8 cellular contexts compared by ENCODE assay signal in genomic region chr1:201493026-201493656, GRCh38. TPM values are rescaled to one million over a fixed set of nuclear protein-coding genes. Genes with fewer than 3 reads are reported as not detected.
DNase-seq lines count a peak whose midpoint lies in the region; ATAC-seq, FAIRE-seq and TF ChIP-seq lines count a peak whose summit lies in the region.
"Not testable (repeated sequence)": the region's sequence is repeated elsewhere in the genome, so short reads cannot be mapped to it uniquely, and the experiment has no call there.

No MANE protein-coding gene starts in this region.

- peaks cover 90% of the 10 kb centered on the region for H3K36me3 Mint-ChIP-seq in HFFc6 (ENCODE audit: low read depth)

- not testable (repeated sequence) for H3K9me3 ChIP-seq in K562 (replicated peaks; ENCODE audit: control insufficient read depth, insufficient read depth, low read depth, low read length); esophagus (ENCODE audit: control insufficient read depth in 2 of 2, insufficient read depth in 1 of 2, low read depth in 1 of 2, low read length in 1 of 2); kidney (ENCODE audit: control insufficient read depth in 1 of 2, low read length in 2 of 2); muscle layer of duodenum (ENCODE audit: control insufficient read depth in 1 of 2, low read length in 2 of 2); suprapubic skin; uterus

- H4K20me1 ChIP-seq in K562 (replicated peaks; ENCODE audit: control insufficient read depth, insufficient read depth, low read length) = not testable (repeated sequence)

- TF ChIP-seq CTCF in HFFc6 (IDR thresholded peaks at IDR 0.05); K562 (IDR thresholded peaks at IDR 0.05 in 2 of 3, conservative IDR thresholded peaks at IDR 0.05 in 1 of 3; ENCODE audit: insufficient read depth in 2 of 3, low read depth in 1 of 3, low read length in 3 of 3); kidney (IDR thresholded peaks at IDR 0.05; ENCODE audit: borderline replicate concordance, extremely low read depth, insufficient read depth); suprapubic skin (IDR thresholded peaks at IDR 0.05); uterus (IDR thresholded peaks at IDR 0.05): not testable (repeated sequence)

- H2AFZ ChIP-seq in K562 (ENCODE audit: low read depth, low read length) = not testable (repeated sequence)

- peak overlapping the region; percentile 95 for H3K27ac Mint-ChIP-seq in HFFc6

- H3K79me2 ChIP-seq in K562 (ENCODE audit: control insufficient read depth, insufficient read depth, low read length) = not testable (repeated sequence)

- H3K27ac ChIP-seq in K562 (ENCODE audit: extremely low read depth, low read depth, low read length) = not testable (repeated sequence)
- H3K27ac ChIP-seq in esophagus (ENCODE audit: low read depth in 2 of 2, low read length in 1 of 2) = peak overlapping the region; percentile 52 to 85
- peak overlapping the region; percentile 28 to 33 for H3K27ac ChIP-seq in kidney (ENCODE audit: low read depth in 2 of 2, low read length in 2 of 2)
- peak overlapping the region; percentile 65 for H3K27ac ChIP-seq in muscle layer of duodenum (ENCODE audit: low read length)
- H3K27ac ChIP-seq in suprapubic skin = peak overlapping the region; percentile 59
- peak overlapping the region; percentile 97 to 99 for H3K27ac ChIP-seq in uterus

- TF ChIP-seq RAD21 in K562 (CRISPR knock-in tag; conservative IDR thresholded peaks at IDR 0.05 in 1 of 2, IDR thresholded peaks at IDR 0.05 in 1 of 2) = not testable (repeated sequence)

- FAIRE-seq in K562 (lab: Jason Lieb, UNC); kidney (lab: Jason Lieb, UNC): not testable (repeated sequence)

- ATAC-seq in K562 (peak; percentile 62), sciatic nerve (peak; percentile 1)

- H3K27me3 ChIP-seq in K562 (ENCODE audit: control insufficient read depth in 2 of 2, insufficient read depth in 2 of 2, low read length in 2 of 2); esophagus (ENCODE audit: control insufficient read depth in 1 of 2, insufficient read depth in 2 of 2, low read length in 2 of 2); muscle layer of duodenum (ENCODE audit: low read depth, low read length); suprapubic skin; uterus: not testable (repeated sequence)

- not testable (repeated sequence) for H3K36me3 ChIP-seq in K562 (ENCODE audit: control insufficient read depth, insufficient read depth, low read length); uterus
- H3K36me3 ChIP-seq in esophagus (ENCODE audit: control insufficient read depth in 2 of 2, insufficient read depth in 2 of 2, low read length in 1 of 2) (peaks cover 10 to 27% of the 10 kb centered on the region in 2 donors), kidney (ENCODE audit: control insufficient read depth in 1 of 2, insufficient read depth in 2 of 2, low read length in 2 of 2) (peaks cover 10 to 17% of the 10 kb centered on the region in 2 donors), muscle layer of duodenum (ENCODE audit: control insufficient read depth in 1 of 2, insufficient read depth in 2 of 2, low read length in 2 of 2) (peaks cover 37 to 55% of the 10 kb centered on the region in 2 donors), suprapubic skin (peaks cover 12% of the 10 kb centered on the region)

- CTCF ChIA-PET in K562 (lab: Yijun Ruan, JAX; ENCODE audit: low intra/inter-chr PET ratio) = not testable (repeated sequence)

- H3K9ac ChIP-seq in K562 (ENCODE audit: insufficient read depth in 1 of 2, low read depth in 2 of 2, low read length in 2 of 2); kidney (ENCODE audit: low read length in 2 of 2): not testable (repeated sequence)

- not testable (repeated sequence) for H3K9me1 ChIP-seq in K562 (ENCODE audit: control insufficient read depth, insufficient read depth, low read length)

- POLR2A ChIA-PET in K562 (lab: Yijun Ruan, JAX) = interaction anchor here (1.6 kb wide), 1 partner anchor 11 kb away, joined by 4 read pairs; no protein-coding TSS in a partner anchor

- not testable (repeated sequence) for H3K9me3 Mint-ChIP-seq in HFFc6

- not testable (repeated sequence) for H3K4me3 ChIP-seq in K562; esophagus (ENCODE audit: low read depth in 1 of 2, low read length in 2 of 2); kidney (ENCODE audit: low read length in 2 of 2); suprapubic skin; uterus
- peak overlapping the region in 1 of 2 donors; percentile 2 for H3K4me3 ChIP-seq in muscle layer of duodenum (ENCODE audit: low read depth in 1 of 2, low read length in 2 of 2)

- not testable (repeated sequence) for BruUV-seq in K562 (replicated peaks; lab: Mats Ljungman, UMichigan)

- TF ChIP-seq EP300 in K562 (IDR thresholded peaks at IDR 0.05; ENCODE audit: low read length); suprapubic skin (IDR thresholded peaks at IDR 0.05): not testable (repeated sequence)

- in situ Hi-C loops in K562 (cut with MboI) = not testable (repeated sequence)

- H3K4me2 ChIP-seq in K562 (ENCODE audit: insufficient read depth, low read length) = not testable (repeated sequence)

- H3K27me3 Mint-ChIP-seq in HFFc6 (ENCODE audit: insufficient read depth) = peaks cover 30% of the 10 kb centered on the region

- H3K4me1 Mint-ChIP-seq in HFFc6 (ENCODE audit: low read depth) = peaks cover 91% of the 10 kb centered on the region

- intact Hi-C loops in K562 (cut with micrococcal nuclease); kidney (cut with DNase I); sciatic nerve (cut with DNase I); uterus (cut with DNase I; ENCODE audit: low total_unique reads): not testable (repeated sequence)

- not testable (repeated sequence) for H3K4me3 Mint-ChIP-seq in HFFc6

- WGBS in K562 (ENCODE audit: insufficient coverage, low coverage, missing lambda C conversion rate) = 39% methylated on average over 3 of the region's 3 CpGs
- WGBS in esophagus, 2 donors = 83 to 86% methylated on average over 3 of the region's 3 CpGs
- WGBS in suprapubic skin = 91% methylated on average over 3 of the region's 3 CpGs

- H3K4me1 ChIP-seq in K562 (replicated peaks in 1 of 2; ENCODE audit: control insufficient read depth in 2 of 2, insufficient read depth in 2 of 2, low read length in 2 of 2) = not testable (repeated sequence)
- H3K4me1 ChIP-seq in esophagus (ENCODE audit: control insufficient read depth in 2 of 2, insufficient read depth in 2 of 2, low read length in 1 of 2) (peaks cover 18 to 38% of the 10 kb centered on the region in 2 donors), kidney (ENCODE audit: control insufficient read depth in 1 of 2, insufficient read depth in 1 of 2, low read depth in 1 of 2, low read length in 2 of 2) (peaks cover 36 to 45% of the 10 kb centered on the region in 2 donors), muscle layer of duodenum (ENCODE audit: control insufficient read depth in 1 of 2, insufficient read depth in 2 of 2, low read length in 2 of 2) (peaks cover 50 to 99% of the 10 kb centered on the region in 2 donors), suprapubic skin (peaks cover 94% of the 10 kb centered on the region), uterus (peaks cover 49 to 71% of the 10 kb centered on the region in 2 donors)

- DNase-seq in HFFc6; kidney; sciatic nerve (ENCODE audit: low spot score); suprapubic skin (ENCODE audit: low spot score in 2 of 2); uterus: not testable (repeated sequence)
- DNase-seq in K562 (ENCODE audit: extremely low read depth in 1 of 4, low spot score in 3 of 4) = peak in 3 of 4 experiments; percentile 38 to 45 (median 39)

- not testable (repeated sequence) for TF ChIP-seq POLR2A in K562 (conservative IDR thresholded peaks at IDR 0.05); suprapubic skin (IDR thresholded peaks at IDR 0.05); uterus (IDR thresholded peaks at IDR 0.05)

RNA-seq across cellular contexts. Expression of gene CSRP1, which starts 13.8 kb away (rescaled TPM):
- 100 to 1,000 TPM; 540 to 614 (median 577) TPM for total RNA-seq in HFFc6 (2021; fragmentation: NEBNext Ultra II Directional; extraction: Animal tissue kit (Norgen Biotek cat#: 25700))
- total RNA-seq in K562 (2011; cell fraction: chromatin; rRNA removed; ENCODE audit: low replicate concordance) = 6.5 and 10.3 TPM in 2 replicates
- total RNA-seq in K562 (2011; cell fraction: nucleolus; rRNA removed) = 7.0 and 7.5 TPM in 2 replicates
- 7.3 and 8.9 TPM in 2 replicates for total RNA-seq in K562 (2011; cell fraction: nucleoplasm; rRNA removed)
- 23.7 and 30.8 TPM in 2 replicates for total RNA-seq in K562 (2014; rRNA removed)
- total RNA-seq in K562 (2014; rRNA removed; fragmentation: Illumina TruSeq; extraction: Trizol) = 19.6 and 22.6 TPM in 2 replicates
- 28.3 and 30.3 TPM in 2 replicates for total RNA-seq in K562 (2015; rRNA removed; fragmentation: Illumina TruSeq; extraction: Trizol)
- total RNA-seq in K562 (2021) = 25.7 and 28.2 TPM in 2 replicates
- 21.3 and 23.7 TPM in 2 replicates for polyA plus RNA-seq in K562 (2011; rRNA removed)
- 29.2 and 43.4 TPM in 2 replicates for polyA plus RNA-seq in K562 (2011; cell fraction: cytosol; rRNA removed)
- 14.3 and 20.0 TPM in 2 replicates for polyA plus RNA-seq in K562 (2011; cell fraction: nucleus; rRNA removed)
- 39.0 and 47.5 TPM in 2 replicates for polyA plus RNA-seq in K562 (2012)
- polyA plus RNA-seq in K562 (2014; fragmentation: Illumina TruSeq; extraction: Trizol) = 34.6 and 39.4 TPM in 2 replicates
- 10 to 100 TPM in 1 of 2 experiments, 1 to 10 TPM in 1; 6.8 to 11.0 TPM for polyA plus RNA-seq in K562 (2014; fragmentation: Nextera tagmentation; extraction: Ambion mirVana)
- 24.9 and 32.1 TPM in 2 replicates for polyA plus RNA-seq in K562 (2014; rRNA removed)
- 14.3 and 19.7 TPM in 2 replicates for polyA minus RNA-seq in K562 (2011; rRNA and poly(A)+ RNA removed)
- 12.0 and 16.7 TPM in 2 replicates for polyA minus RNA-seq in K562 (2011; cell fraction: cytosol; rRNA and poly(A)+ RNA removed)
- 7.7 and 8.8 TPM in 2 replicates for polyA minus RNA-seq in K562 (2011; cell fraction: nucleus; rRNA and poly(A)+ RNA removed)
- polyA plus RNA-seq in esophagus = 100 to 1,000 TPM; 174 to 333 TPM
- 236 TPM for total RNA-seq in kidney
- 211 TPM for polyA plus RNA-seq in kidney (ENCODE audit: insufficient read depth, low read depth, low replicate concordance)
- total RNA-seq in sciatic nerve = 768 TPM
- total RNA-seq in suprapubic skin = 100 to 1,000 TPM; 379 to 436 (median 414) TPM
- total RNA-seq in uterus = 1,000 to 10,000 TPM in 3 of 4 donors, 100 to 1,000 TPM in 1; 913 to 2,516 (median 1,349) TPM

RNA-seq across cellular contexts. Expression of gene PHLDA3, which starts 24.2 kb away (rescaled TPM):
- 100 to 1,000 TPM; 101 to 113 (median 108) TPM for total RNA-seq in HFFc6 (2021; fragmentation: NEBNext Ultra II Directional; extraction: Animal tissue kit (Norgen Biotek cat#: 25700))
- not detected in 2 replicates for total RNA-seq in K562 (2011; cell fraction: chromatin; rRNA removed; ENCODE audit: low replicate concordance)
- total RNA-seq in K562 (2011; cell fraction: nucleolus; rRNA removed) = not detected in 2 replicates
- not detected in 2 replicates for total RNA-seq in K562 (2011; cell fraction: nucleoplasm; rRNA removed)
- total RNA-seq in K562 (2014; rRNA removed) = 0.27 TPM in 1 of 2 replicates, not detected in the other
- not detected in 2 replicates for total RNA-seq in K562 (2014; rRNA removed; fragmentation: Illumina TruSeq; extraction: Trizol)
- not detected in 2 replicates for total RNA-seq in K562 (2015; rRNA removed; fragmentation: Illumina TruSeq; extraction: Trizol)
- total RNA-seq in K562 (2021) = 0.11 and 0.42 TPM in 2 replicates
- not detected in 2 replicates for polyA plus RNA-seq in K562 (2011; rRNA removed)
- 0.13 TPM in 1 of 2 replicates, not detected in the other for polyA plus RNA-seq in K562 (2011; cell fraction: cytosol; rRNA removed)
- polyA plus RNA-seq in K562 (2011; cell fraction: nucleus; rRNA removed) = 0.04 TPM in 1 of 2 replicates, not detected in the other
- polyA plus RNA-seq in K562 (2012) = not detected in 2 replicates
- polyA plus RNA-seq in K562 (2014; fragmentation: Illumina TruSeq; extraction: Trizol) = not detected in 2 replicates
- not detected for polyA plus RNA-seq in K562 (2014; fragmentation: Nextera tagmentation; extraction: Ambion mirVana)
- not detected in 2 replicates for polyA plus RNA-seq in K562 (2014; rRNA removed)
- not detected in 2 replicates for polyA minus RNA-seq in K562 (2011; rRNA and poly(A)+ RNA removed)
- polyA minus RNA-seq in K562 (2011; cell fraction: cytosol; rRNA and poly(A)+ RNA removed) = not detected in 2 replicates
- polyA minus RNA-seq in K562 (2011; cell fraction: nucleus; rRNA and poly(A)+ RNA removed) = not detected in 2 replicates
- 10 to 100 TPM; 40.4 to 76.9 TPM for polyA plus RNA-seq in esophagus
- total RNA-seq in kidney = 25.6 TPM
- 27.3 TPM for polyA plus RNA-seq in kidney (ENCODE audit: insufficient read depth, low read depth, low replicate concordance)
- total RNA-seq in sciatic nerve = 159 TPM
- total RNA-seq in suprapubic skin = 10 to 100 TPM; 31.5 to 61.1 (median 44.5) TPM
- total RNA-seq in uterus = 10 to 100 TPM; 14.4 to 80.2 (median 43.7) TPM

RNA-seq across cellular contexts. Expression of gene NAV1, which starts 45.8 kb away (rescaled TPM):
- total RNA-seq in HFFc6 (2021; fragmentation: NEBNext Ultra II Directional; extraction: Animal tissue kit (Norgen Biotek cat#: 25700)) = 10 to 100 TPM; 72.9 to 88.0 (median 78.4) TPM
- total RNA-seq in K562 (2011; cell fraction: chromatin; rRNA removed; ENCODE audit: low replicate concordance) = 12.5 and 15.1 TPM in 2 replicates
- 5.0 and 6.2 TPM in 2 replicates for total RNA-seq in K562 (2011; cell fraction: nucleolus; rRNA removed)
- 10.3 and 12.7 TPM in 2 replicates for total RNA-seq in K562 (2011; cell fraction: nucleoplasm; rRNA removed)
- total RNA-seq in K562 (2014; rRNA removed) (4.5 and 4.9 TPM in 2 replicates), K562 (2014; rRNA removed; fragmentation: Illumina TruSeq; extraction: Trizol) (3.2 and 3.7 TPM in 2 replicates), K562 (2015; rRNA removed; fragmentation: Illumina TruSeq; extraction: Trizol) (2.9 and 3.3 TPM in 2 replicates), K562 (2021) (15.4 and 16.8 TPM in 2 replicates), kidney (23.0 TPM), sciatic nerve (84.0 TPM), suprapubic skin (10 to 100 TPM; 17.4 to 36.9 (median 25.5) TPM), uterus (10 to 100 TPM; 25.1 to 86.1 (median 58.5) TPM)
- polyA plus RNA-seq in K562 (2011; rRNA removed) (0.91 TPM in 2 replicates), K562 (2014; fragmentation: Illumina TruSeq; extraction: Trizol) (10.7 and 13.2 TPM in 2 replicates), K562 (2014; fragmentation: Nextera tagmentation; extraction: Ambion mirVana) (1 to 10 TPM; 1.8 to 2.1 TPM), K562 (2014; rRNA removed) (4.2 and 5.6 TPM in 2 replicates), esophagus (1 to 10 TPM; 3.9 to 4.6 TPM), kidney (ENCODE audit: insufficient read depth, low read depth, low replicate concordance) (1.7 TPM)
- 0.63 and 0.92 TPM in 2 replicates for polyA plus RNA-seq in K562 (2011; cell fraction: cytosol; rRNA removed)
- 2.0 and 4.7 TPM in 2 replicates for polyA plus RNA-seq in K562 (2011; cell fraction: nucleus; rRNA removed)
- 16.3 and 25.4 TPM in 2 replicates for polyA plus RNA-seq in K562 (2012)
- 1.5 and 1.9 TPM in 2 replicates for polyA minus RNA-seq in K562 (2011; rRNA and poly(A)+ RNA removed)
- polyA minus RNA-seq in K562 (2011; cell fraction: cytosol; rRNA and poly(A)+ RNA removed) = 3.9 and 4.1 TPM in 2 replicates
- polyA minus RNA-seq in K562 (2011; cell fraction: nucleus; rRNA and poly(A)+ RNA removed) = 2.9 and 3.0 TPM in 2 replicates

Comparison
In these comparisons a context has a peak if more than half of its experiments do, and no peak if none do; other contexts are left out.
1. RNA of gene PHLDA3, which starts 24.2 kb away (total RNA-seq): 159 TPM in sciatic nerve (single experiment), 101 to 113 TPM in HFFc6, 14.4 to 80.2 TPM in uterus, 31.5 to 61.1 TPM in suprapubic skin and 25.6 TPM in kidney (single experiment); 0.11 to 0.42 TPM in K562; every median in the first group is over 10 times any median in the second.